ENCODE assay signal across 1 cellular context in the genomic region with DNA sequence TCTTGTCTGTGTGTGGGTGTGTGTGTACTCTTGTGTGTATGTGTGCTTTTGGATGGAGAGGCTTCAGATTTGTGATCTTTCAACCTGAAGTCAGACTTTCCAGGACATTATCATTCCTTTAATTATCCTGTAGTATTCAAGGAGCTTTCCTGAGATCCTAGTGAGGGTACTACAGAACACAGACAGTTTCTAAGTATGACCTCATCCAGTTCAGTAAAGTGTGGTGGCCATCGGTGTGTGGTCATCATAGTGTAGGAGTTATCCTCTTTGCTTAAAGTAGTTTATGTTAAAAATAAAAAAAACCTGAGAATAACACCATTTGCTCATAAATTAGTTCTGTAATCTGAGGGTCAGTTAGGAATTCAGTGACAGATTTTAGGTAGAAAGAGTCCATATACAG.
A peak's percentile ranks its signal among the peaks of the same experiment; 100 is the strongest.
TF ChIP-seq lines count a peak whose summit lies in the region.

No MANE protein-coding gene starts in this region.

TF ChIP-seq in HepG2, 621 proteins besides CTCF, POLR2A, EP300 and RAD21:
- TF ChIP-seq MATR3 (CRISPR knock-in tag; IDR thresholded peaks at IDR 0.05) (no peak), CREB1 (IDR thresholded peaks at IDR 0.05) (peak; percentile 90), CREB1 (CRISPR knock-in tag; IDR thresholded peaks at IDR 0.05) (no peak), ATF7 (IDR thresholded peaks at IDR 0.05) (peak; percentile 98), ATF7 (CRISPR knock-in tag; IDR thresholded peaks at IDR 0.05) (no peak)
- TF ChIP-seq, protein P1, sequence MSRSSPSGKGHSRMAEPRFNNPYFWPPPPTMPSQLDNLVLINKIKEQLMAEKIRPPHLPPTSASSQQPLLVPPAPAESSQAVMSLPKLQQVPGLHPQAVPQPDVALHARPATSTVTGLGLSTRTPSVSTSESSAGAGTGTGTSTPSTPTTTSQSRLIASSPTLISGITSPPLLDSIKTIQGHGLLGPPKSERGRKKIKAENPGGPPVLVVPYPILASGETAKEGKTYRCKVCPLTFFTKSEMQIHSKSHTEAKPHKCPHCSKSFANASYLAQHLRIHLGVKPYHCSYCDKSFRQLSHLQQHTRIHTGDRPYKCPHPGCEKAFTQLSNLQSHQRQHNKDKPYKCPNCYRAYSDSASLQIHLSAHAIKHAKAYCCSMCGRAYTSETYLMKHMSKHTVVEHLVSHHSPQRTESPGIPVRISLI (CRISPR knock-in tag; IDR thresholded peaks at IDR 0.05; ENCODE audit: borderline replicate concordance), result no peak
TF ChIP-seq in HepG2: peak in this region for 2.
